Comparison of ENCODE assay signal across 30 cellular contexts in the genomic region with DNA sequence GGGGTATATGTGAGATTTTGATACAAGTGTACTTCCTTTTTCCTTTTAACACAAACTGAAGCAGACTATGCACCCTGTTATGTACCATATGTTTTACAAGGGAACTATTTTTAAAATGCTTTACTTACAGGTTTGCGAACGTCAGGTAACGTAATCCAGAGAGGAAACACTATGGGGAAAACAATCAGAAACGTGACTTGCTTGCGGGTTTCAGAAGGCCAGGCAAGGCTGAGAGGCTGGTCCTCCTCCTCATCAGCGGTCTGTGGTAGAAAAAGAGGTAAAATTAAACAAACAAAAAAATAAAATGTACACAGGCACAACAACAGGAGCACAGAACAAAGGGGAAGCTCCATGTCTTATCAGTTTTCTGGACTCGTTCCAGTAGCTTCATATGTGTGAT.
"Had no signal": no experiment of that assay in that cellular context is flagged by ENCODE, and none has a peak within 500 bp of the region (broad histone marks: within the 10 kb centered on the region; RNA-seq: fewer than 3 reads in every experiment).

No MANE protein-coding gene starts in this region.

- H3K4me1 ChIP-seq: breast epithelium, left lung had no signal

- H3K27ac ChIP-seq: breast epithelium, epithelial cell of prostate, left lung, lower lobe of right lung, pancreas, skin epidermis, thoracic aorta had no signal

- H3K4me3 ChIP-seq: breast epithelium, left lung, lower lobe of right lung, pancreas, prostate gland, skin epidermis, thoracic aorta had no signal

- H3K36me3 ChIP-seq: breast epithelium, left lung, lower lobe of right lung, pancreas, prostate gland, thoracic aorta had no signal

- ATAC-seq: activated CD4-positive, alpha-beta T cell treated with anti-CD3 and anti-CD28 coated beads for 36 hours; activated CD8-positive, alpha-beta memory T cell treated with anti-CD3 and anti-CD28 coated beads, Interleukin-2, amount 10 ng/mL, durations not matched to agents 7 days and 5 days; activated CD8-positive, alpha-beta T cell treated with anti-CD3 and anti-CD28 coated beads, Interleukin-2, amount 10 ng/mL, durations not matched to agents 7 days and 5 days; activated naive CD4-positive, alpha-beta T cell treated with anti-CD3 and anti-CD28 coated beads, Interleukin-2, amount 50 U/mL, for 72 hours; activated T-cell treated with anti-CD3 and anti-CD28 coated beads, Interleukin-2, amount 50 U/mL, for 72 hours; left lung; lower lobe of right lung; naive thymus-derived CD8-positive, alpha-beta T cell; pancreas; sciatic nerve had no signal

- H3K27me3 ChIP-seq: breast epithelium, left lung, pancreas had no signal

- FAIRE-seq: endometrium, frontal cortex, pancreas, urothelium cell line had no signal

- DNase-seq: activated CD4-positive, alpha-beta T cell treated with anti-CD3 and anti-CD28 coated beads for 36 hours; activated CD4-positive, CD25-positive, alpha-beta regulatory T cell; activated CD8-positive, alpha-beta memory T cell treated with anti-CD3 and anti-CD28 coated beads, Interleukin-2, amount 10 ng/mL, durations not matched to agents 7 days and 5 days; activated CD8-positive, alpha-beta T cell treated with anti-CD3 and anti-CD28 coated beads, Interleukin-2, amount 10 ng/mL, durations not matched to agents 7 days and 5 days; activated naive CD4-positive, alpha-beta T cell; activated T-cell treated with anti-CD3 and anti-CD28 coated beads for 4 hours; activated T-cell treated with anti-CD3 and anti-CD28 coated beads, Interleukin-2, amount 50 U/mL, for 72 hours; central memory CD4-positive, alpha-beta T cell; kidney glomerular epithelial cell; left lung; lower lobe of right lung; mesenchymal stem cell; naive thymus-derived CD8-positive, alpha-beta T cell; nucleus accumbens; pancreas; retina; stimulated activated CD4-positive, alpha-beta T cell treated with anti-CD3 and anti-CD28 coated beads, Interleukin-12 subunit alpha, Interleukin-12 subunit beta, amount 100 ng/mL, for 4 hours; stimulated activated CD4-positive, alpha-beta T cell treated with anti-CD3 and anti-CD28 coated beads, Interleukin-4, amount 100 ng/mL, for 1 hour; T1000; trophoblast cell had no signal

- H3K9me3 ChIP-seq: lower lobe of right lung, pancreas, prostate gland, thoracic aorta had no signal
